Comparison of ENCODE assay signal across 15 cellular contexts in genomic region chr6:39425346-39426056, GRCh38.
DNase-seq lines count a peak whose midpoint lies in the region; ATAC-seq, FAIRE-seq and TF ChIP-seq lines count a peak whose summit lies in the region.
"Had no signal": no experiment of that assay in that cellular context is flagged by ENCODE, and none has a peak within 500 bp of the region (broad histone marks: within the 10 kb centered on the region; RNA-seq: fewer than 3 reads in every experiment).

No MANE protein-coding gene starts in this region.

- H3K9me3 ChIP-seq in esophagus squamous epithelium (no peaks in the 10 kb centered on the region), sigmoid colon (no peaks in the 10 kb centered on the region), Karpas-422 (ENCODE audit: low read length) (no peaks in the 10 kb centered on the region)
- H3K9me3 ChIP-seq: pancreas had no signal

- no peak for TF ChIP-seq EP300 in sigmoid colon (IDR thresholded peaks at IDR 0.05)

- H4K20me1 ChIP-seq in Karpas-422 (ENCODE audit: insufficient read depth, low read depth, low read length), result no peaks in the 10 kb centered on the region

- no peak for ATAC-seq in GM18511 (IDR thresholded peaks at IDR 0.05; ENCODE audit: unreplicated experiment)
- ATAC-seq: Right ventricle myocardium inferior had no signal

- peak; percentile 40 for DNase-seq in GM03348 (ENCODE audit: low spot score)
- DNase-seq in RPMI7951 (ENCODE audit: low read depth), result peak; percentile 74
- no peak for DNase-seq in esophagus squamous epithelium (lab: John Stamatoyannopoulos, UW)
- DNase-seq in sigmoid colon, result no peak
- no peak for DNase-seq in Karpas-422
- no peak for DNase-seq in GM12892 (ENCODE audit: insufficient read length)
- DNase-seq in OCI-M2 (lab: John Stamatoyannopoulos, UW; ENCODE audit: unreplicated experiment), result no peak
- DNase-seq: activated CD4-positive, alpha-beta memory T cell treated with anti-CD3 and anti-CD28 coated beads, Interleukin-2, amount 10 ng/mL, durations not matched to agents 7 days and 5 days; NCI-H2029; pancreas had no signal

- TF ChIP-seq CTCF in esophagus squamous epithelium (IDR thresholded peaks at IDR 0.05) (no peak), sigmoid colon (IDR thresholded peaks at IDR 0.05) (no peak)

- WGBS in esophagus squamous epithelium, 2 donors, result 37 to 52% methylated on average over 6 of the region's 6 CpGs
- WGBS in sigmoid colon, 2 donors, result 37 to 58% methylated on average over 6 of the region's 6 CpGs

- no peak overlapping the region for H3K4me2 ChIP-seq in Karpas-422 (ENCODE audit: low read depth, low read length, poor library complexity, severe bottlenecking)

- no peak overlapping the region for H3K4me3 ChIP-seq in esophagus squamous epithelium
- H3K4me3 ChIP-seq in sigmoid colon, result no peak overlapping the region
- H3K4me3 ChIP-seq in Karpas-422 (ENCODE audit: low read length), result no peak overlapping the region
- H3K4me3 ChIP-seq: GM12878, pancreas had no signal

- intact Hi-C loops in esophagus squamous epithelium (cut with DNase I) (no loop called here), sigmoid colon (cut with DNase I) (no loop called here)

- no peak overlapping the region for H3K9ac ChIP-seq in Karpas-422 (ENCODE audit: low read length)

- H3K27me3 ChIP-seq in esophagus squamous epithelium (no peaks in the 10 kb centered on the region), sigmoid colon (no peaks in the 10 kb centered on the region), Karpas-422 (ENCODE audit: low read length) (no peaks in the 10 kb centered on the region)
- H3K27me3 ChIP-seq: pancreas had no signal

- no peaks in the 10 kb centered on the region for H3K9me2 ChIP-seq in Karpas-422 (replicated peaks; ENCODE audit: insufficient read depth, low read length)

- no peak overlapping the region for H2AFZ ChIP-seq in Karpas-422 (ENCODE audit: low read length)

- TF ChIP-seq POLR2A in esophagus squamous epithelium (IDR thresholded peaks at IDR 0.05) (no peak), sigmoid colon (IDR thresholded peaks at IDR 0.05) (no peak), GM12892 (IDR thresholded peaks at IDR 0.05; ENCODE audit: low read depth, low read length) (no peak)

- no peaks in the 10 kb centered on the region for H3K79me2 ChIP-seq in Karpas-422 (ENCODE audit: low read length)

- H3K36me3 ChIP-seq in esophagus squamous epithelium (no peaks in the 10 kb centered on the region), sigmoid colon (no peaks in the 10 kb centered on the region), Karpas-422 (ENCODE audit: insufficient read depth, low read length) (no peaks in the 10 kb centered on the region)
- H3K36me3 ChIP-seq: pancreas had no signal

- H3K4me1 ChIP-seq in esophagus squamous epithelium, result peaks cover 8 to 46% (median 14%) of the 10 kb centered on the region in 3 donors
- H3K4me1 ChIP-seq in sigmoid colon, result peaks cover 0 to 36% (median 27%) of the 10 kb centered on the region in 4 donors
- no peaks in the 10 kb centered on the region for H3K4me1 ChIP-seq in Karpas-422 (ENCODE audit: low read length)
- H3K4me1 ChIP-seq: pancreas had no signal

- FAIRE-seq in GM12892 (lab: Jason Lieb, UNC), result no peak
- FAIRE-seq: GM12878, pancreas, TTC549 had no signal

- H3K27ac ChIP-seq in esophagus squamous epithelium (peak overlapping the region in 3 of 4 donors; percentile 37 to 68 (median 40)), sigmoid colon (peak overlapping the region in 3 of 4 donors; percentile 21 to 58 (median 47)), Karpas-422 (ENCODE audit: low read length) (no peak overlapping the region)
- H3K27ac ChIP-seq: C4-2B, pancreas had no signal

Comparison
In these comparisons a context has a peak if more than half of its experiments do, and no peak if none do; other contexts are left out.
1. DNase-seq: peak in GM03348 (single experiment) and RPMI7951 (single experiment); none in esophagus squamous epithelium (single experiment), sigmoid colon (single experiment), Karpas-422 (single experiment), GM12892 (single experiment) and OCI-M2 (single experiment).